ENCODE assay signal across 23 cellular contexts in genomic region chr18:79851489-79851888, GRCh38. TPM values are rescaled to one million over a fixed set of nuclear protein-coding genes. Genes with fewer than 3 reads are reported as not detected.
"Had no signal": no experiment of that assay in that cellular context is flagged by ENCODE, and none has a peak within 500 bp of the region (broad histone marks: within the 10 kb centered on the region; RNA-seq: fewer than 3 reads in every experiment).

No MANE protein-coding gene starts in this region.

- H3K27ac Mint-ChIP-seq: activated naive CD4-positive, alpha-beta T cell treated with anti-CD3 and anti-CD28 coated beads, Interleukin-2, amount 50 U/mL, for 24 hours; activated T-helper 1 cell treated with anti-CD3 and anti-CD28 coated beads, Interleukin-12 subunit alpha, Interleukin-12 subunit beta, Interleukin-2, Interleukin-4 antibody, amounts not matched to agents 30 ng/mL and 10 ng/mL and 1 ng/mL, durations not matched to agents 14 hours and 24 hours and 36 hours; natural killer cell; T-helper 1 cell treated with Interleukin-12 subunit alpha and Interleukin-12 subunit beta and Interleukin-4 antibody, amounts not matched to agents 30 μg/mL and 1 μg/mL, for 36 hours; WTC11 had no signal

- FAIRE-seq: colon had no signal

- H3K4me1 Mint-ChIP-seq: activated naive CD4-positive, alpha-beta T cell treated with anti-CD3 and anti-CD28 coated beads, Interleukin-2, amount 50 U/mL, for 24 hours; WTC11 had no signal

- H3K27me3 ChIP-seq: brain microvascular endothelial cell, upper lobe of right lung had no signal

- DNase-seq: activated gamma-delta T cell; brain microvascular endothelial cell; esophagus squamous epithelium; gastrocnemius medialis; hippocampal formation; left ventricle myocardium superior; mammary epithelial cell; midbrain; natural killer cell; stimulated activated CD4-positive, alpha-beta T cell treated with anti-CD3 and anti-CD28 coated beads, Interleukin-4, amount 100 ng/mL, for 24 hours; stimulated activated naive CD4-positive, alpha-beta T cell treated with Interleukin-2 at 50 U/mL for 16 hours; T1000 had no signal

- H3K36me3 ChIP-seq: brain microvascular endothelial cell, esophagus squamous epithelium, gastrocnemius medialis, prostate gland, upper lobe of right lung had no signal

- H3K27ac ChIP-seq: brain microvascular endothelial cell, dorsolateral prefrontal cortex, esophagus squamous epithelium, gastrocnemius medialis, prostate gland, upper lobe of right lung had no signal

- H3K4me3 Mint-ChIP-seq: activated naive CD4-positive, alpha-beta T cell treated with anti-CD3 and anti-CD28 coated beads, Interleukin-2, amount 50 U/mL, for 24 hours; activated T-helper 1 cell treated with anti-CD3 and anti-CD28 coated beads, Interleukin-12 subunit alpha, Interleukin-12 subunit beta, Interleukin-2, Interleukin-4 antibody, amounts not matched to agents 30 ng/mL and 10 ng/mL and 1 ng/mL, durations not matched to agents 14 hours and 24 hours and 36 hours; central memory CD8-positive, alpha-beta T cell; natural killer cell; T-helper 1 cell treated with Interleukin-12 subunit alpha and Interleukin-12 subunit beta and Interleukin-4 antibody, amounts not matched to agents 30 μg/mL and 1 μg/mL, for 36 hours; WTC11 had no signal

- ATAC-seq: gastrocnemius medialis, left ventricle myocardium superior, natural killer cell, upper lobe of right lung, WTC11 had no signal

- H3K4me3 ChIP-seq: dorsolateral prefrontal cortex, esophagus squamous epithelium, gastrocnemius medialis, prostate gland, upper lobe of right lung had no signal

- H3K9me3 Mint-ChIP-seq: activated naive CD4-positive, alpha-beta T cell treated with anti-CD3 and anti-CD28 coated beads, Interleukin-2, amount 50 U/mL, for 24 hours; activated T-helper 1 cell treated with anti-CD3 and anti-CD28 coated beads, Interleukin-12 subunit alpha, Interleukin-12 subunit beta, Interleukin-2, Interleukin-4 antibody, amounts not matched to agents 30 ng/mL and 10 ng/mL and 1 ng/mL, durations not matched to agents 14 hours and 24 hours and 36 hours; central memory CD8-positive, alpha-beta T cell; natural killer cell; T-helper 1 cell treated with Interleukin-12 subunit alpha and Interleukin-12 subunit beta and Interleukin-4 antibody, amounts not matched to agents 30 μg/mL and 1 μg/mL, for 36 hours; WTC11 had no signal

- H3K9me3 ChIP-seq: esophagus squamous epithelium, gastrocnemius medialis, prostate gland, upper lobe of right lung had no signal

- H3K4me1 ChIP-seq: upper lobe of right lung had no signal

- H3K36me3 Mint-ChIP-seq: activated naive CD4-positive, alpha-beta T cell treated with anti-CD3 and anti-CD28 coated beads, Interleukin-2, amount 50 U/mL, for 24 hours; natural killer cell; WTC11 had no signal

RNA-seq across cellular contexts. Expression of gene KCNG2, which starts 53.8 kb away (rescaled TPM):
- total RNA-seq: activated T-helper 1 cell treated with anti-CD3 and anti-CD28 coated beads, Interleukin-12 subunit alpha, Interleukin-12 subunit beta, Interleukin-2, Interleukin-4 antibody, amounts not matched to agents 30 ng/mL and 10 ng/mL and 1 ng/mL, durations not matched to agents 14 hours and 24 hours and 36 hours; left ventricle myocardium superior; natural killer cell; osteocyte had no signal
- polyA plus RNA-seq: aorta, mammary epithelial cell had no signal
